Comparison of ENCODE assay signal across 26 cellular contexts in genomic region chr2:159526433-159526832, GRCh38.
"Had no signal": no experiment of that assay in that cellular context is flagged by ENCODE, and none has a peak within 500 bp of the region (broad histone marks: within the 10 kb centered on the region; RNA-seq: fewer than 3 reads in every experiment).

No MANE protein-coding gene starts in this region.

- H3K4me3 ChIP-seq: ascending aorta, coronary artery, dorsolateral prefrontal cortex, esophagus squamous epithelium, gastroesophageal sphincter had no signal

- H3K27me3 ChIP-seq: ascending aorta, dorsolateral prefrontal cortex, esophagus squamous epithelium, gastroesophageal sphincter had no signal

- H3K4me1 ChIP-seq: ascending aorta, esophagus squamous epithelium, gastroesophageal sphincter had no signal

- DNase-seq: activated CD4-positive, alpha-beta memory T cell treated with anti-CD3 and anti-CD28 coated beads, Interleukin-2, amount 10 ng/mL, durations not matched to agents 7 days and 5 days; activated CD4-positive, alpha-beta T cell treated with anti-CD3 and anti-CD28 coated beads for 4 hours; activated CD4-positive, alpha-beta T cell treated with anti-CD3 and anti-CD28 coated beads, Interleukin-2, amount 10 ng/mL, durations not matched to agents 7 days and 5 days; activated CD4-positive, alpha-beta T cell treated with anti-CD3 and anti-CD28 coated beads, Interleukin-2, amount 50 U/mL, for 4 hours; activated CD4-positive, CD25-positive, alpha-beta regulatory T cell; activated CD4-positive, CD25-positive, alpha-beta regulatory T cell treated with anti-CD3 and anti-CD28 coated beads, Interleukin-2, amount 50 U/mL, for 72 hours; activated CD8-positive, alpha-beta memory T cell treated with anti-CD3 and anti-CD28 coated beads, Interleukin-2, amount 50 U/mL, for 48 hours; activated gamma-delta T cell; activated naive CD4-positive, alpha-beta T cell; activated naive CD4-positive, alpha-beta T cell treated with anti-CD3 and anti-CD28 coated beads, Interleukin-2, amount 10 ng/mL, durations not matched to agents 7 days and 5 days; activated naive CD8-positive, alpha-beta T cell treated with anti-CD3 and anti-CD28 coated beads, Interleukin-2, amount 10 ng/mL, durations not matched to agents 7 days and 5 days; activated T-cell treated with anti-CD3 and anti-CD28 coated beads for 4 hours; activated T-cell treated with anti-CD3 and anti-CD28 coated beads, Interleukin-2, amount 50 U/mL, for 24 hours; activated T-cell treated with anti-CD3 and anti-CD28 coated beads, Interleukin-2, amount 50 U/mL, for 72 hours; dorsolateral prefrontal cortex; effector memory CD4-positive, alpha-beta T cell; endodermal cell; esophagus squamous epithelium; foreskin melanocyte; T-helper 2 cell had no signal

- H3K9me3 ChIP-seq: ascending aorta, esophagus squamous epithelium, gastroesophageal sphincter had no signal

- FAIRE-seq: bronchial epithelial cell had no signal

- H3K36me3 ChIP-seq: ascending aorta had no signal

- H3K27ac ChIP-seq: ascending aorta, coronary artery, dorsolateral prefrontal cortex, epithelial cell of prostate, esophagus squamous epithelium, gastroesophageal sphincter had no signal

- ATAC-seq: activated naive CD4-positive, alpha-beta T cell treated with anti-CD3 and anti-CD28 coated beads, Interleukin-2, amount 50 U/mL, for 72 hours; activated T-cell treated with anti-CD3 and anti-CD28 coated beads, Interleukin-2, amount 50 U/mL, for 72 hours; gastroesophageal sphincter had no signal
